ENCODE assay signal across 1 cellular context in the genomic region with DNA sequence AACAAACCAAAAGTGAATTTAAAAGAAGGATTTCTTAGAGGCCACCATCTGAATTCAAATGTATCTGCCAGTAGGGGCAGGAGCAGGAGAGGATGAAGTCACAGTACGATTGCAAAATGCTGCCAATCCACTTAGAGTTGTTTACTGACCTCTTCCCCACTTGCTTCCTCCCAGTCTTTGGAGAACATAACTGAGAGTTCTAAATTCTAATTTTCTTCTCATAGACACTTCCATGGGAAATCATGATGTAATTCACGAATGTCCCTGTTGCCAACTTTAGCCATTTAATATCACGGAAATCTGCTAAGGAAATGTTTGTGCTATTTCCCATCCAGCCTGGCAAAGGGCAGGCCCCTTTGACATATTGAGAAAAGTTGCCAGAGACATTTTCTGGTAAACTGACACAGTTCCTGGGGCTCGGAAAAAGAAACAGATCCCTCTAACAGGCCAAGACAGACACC.
TF ChIP-seq lines count a peak whose summit lies in the region.

No MANE protein-coding gene starts in this region.

TF ChIP-seq in HepG2, 621 proteins besides CTCF, POLR2A, EP300 and RAD21 (continues in another document):
- TF ChIP-seq, protein P1, sequence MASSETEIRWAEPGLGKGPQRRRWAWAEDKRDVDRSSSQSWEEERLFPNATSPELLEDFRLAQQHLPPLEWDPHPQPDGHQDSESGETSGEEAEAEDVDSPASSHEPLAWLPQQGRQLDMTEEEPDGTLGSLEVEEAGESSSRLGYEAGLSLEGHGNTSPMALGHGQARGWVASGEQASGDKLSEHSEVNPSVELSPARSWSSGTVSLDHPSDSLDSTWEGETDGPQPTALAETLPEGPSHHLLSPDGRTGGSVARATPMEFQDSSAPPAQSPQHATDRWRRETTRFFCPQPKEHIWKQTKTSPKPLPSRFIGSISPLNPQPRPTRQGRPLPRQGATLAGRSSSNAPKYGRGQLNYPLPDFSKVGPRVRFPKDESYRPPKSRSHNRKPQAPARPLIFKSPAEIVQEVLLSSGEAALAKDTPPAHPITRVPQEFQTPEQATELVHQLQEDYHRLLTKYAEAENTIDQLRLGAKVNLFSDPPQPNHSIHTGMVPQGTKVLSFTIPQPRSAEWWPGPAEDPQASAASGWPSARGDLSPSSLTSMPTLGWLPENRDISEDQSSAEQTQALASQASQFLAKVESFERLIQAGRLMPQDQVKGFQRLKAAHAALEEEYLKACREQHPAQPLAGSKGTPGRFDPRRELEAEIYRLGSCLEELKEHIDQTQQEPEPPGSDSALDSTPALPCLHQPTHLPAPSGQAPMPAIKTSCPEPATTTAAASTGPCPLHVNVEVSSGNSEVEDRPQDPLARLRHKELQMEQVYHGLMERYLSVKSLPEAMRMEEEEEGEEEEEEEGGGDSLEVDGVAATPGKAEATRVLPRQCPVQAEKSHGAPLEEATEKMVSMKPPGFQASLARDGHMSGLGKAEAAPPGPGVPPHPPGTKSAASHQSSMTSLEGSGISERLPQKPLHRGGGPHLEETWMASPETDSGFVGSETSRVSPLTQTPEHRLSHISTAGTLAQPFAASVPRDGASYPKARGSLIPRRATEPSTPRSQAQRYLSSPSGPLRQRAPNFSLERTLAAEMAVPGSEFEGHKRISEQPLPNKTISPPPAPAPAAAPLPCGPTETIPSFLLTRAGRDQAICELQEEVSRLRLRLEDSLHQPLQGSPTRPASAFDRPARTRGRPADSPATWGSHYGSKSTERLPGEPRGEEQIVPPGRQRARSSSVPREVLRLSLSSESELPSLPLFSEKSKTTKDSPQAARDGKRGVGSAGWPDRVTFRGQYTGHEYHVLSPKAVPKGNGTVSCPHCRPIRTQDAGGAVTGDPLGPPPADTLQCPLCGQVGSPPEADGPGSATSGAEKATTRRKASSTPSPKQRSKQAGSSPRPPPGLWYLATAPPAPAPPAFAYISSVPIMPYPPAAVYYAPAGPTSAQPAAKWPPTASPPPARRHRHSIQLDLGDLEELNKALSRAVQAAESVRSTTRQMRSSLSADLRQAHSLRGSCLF (CRISPR knock-in tag; IDR thresholded peaks at IDR 0.05; ENCODE audit: borderline replicate concordance), result no peak
- TF ChIP-seq IRF2 (CRISPR knock-in tag; IDR thresholded peaks at IDR 0.05) (peak; percentile 30; the same call in 1 of the 2 replicates), FOXK1 (CRISPR knock-in tag; IDR thresholded peaks at IDR 0.05; ENCODE audit: borderline replicate concordance, low read depth) (0 out of 2 replicates have a peak, but pooled peaks have one; percentile 33), FOXO1 (CRISPR knock-in tag; IDR thresholded peaks at IDR 0.05) (peak; percentile 62; the same call in 1 of the 2 replicates), ZNF766 (CRISPR knock-in tag; IDR thresholded peaks at IDR 0.05; ENCODE audit: borderline replicate concordance) (no peak), RXRB (CRISPR knock-in tag; IDR thresholded peaks at IDR 0.05; ENCODE audit: borderline replicate concordance) (peak; percentile 74), NFRKB (IDR thresholded peaks at IDR 0.05) (no peak), PPARG (CRISPR knock-in tag; conservative IDR thresholded peaks at IDR 0.05) (peak; percentile 97), ATAD3A (CRISPR knock-in tag; IDR thresholded peaks at IDR 0.05) (no peak), FOXA1 (IDR thresholded peaks at IDR 0.05) (no peak), FOXA1 (CRISPR knock-in tag; IDR thresholded peaks at IDR 0.05) (peak; percentile 39; the same call in 1 of the 2 replicates), CEBPB (IDR thresholded peaks at IDR 0.05; ENCODE audit: borderline replicate concordance, low read depth, low read length) (peak; percentile 84), CEBPG (CRISPR knock-in tag; IDR thresholded peaks at IDR 0.05) (peak; percentile 82), SMYD3 (CRISPR knock-in tag; IDR thresholded peaks at IDR 0.05) (no peak), SCMH1 (CRISPR knock-in tag; IDR thresholded peaks at IDR 0.05; ENCODE audit: borderline replicate concordance) (no peak), FOXA3 (CRISPR knock-in tag; IDR thresholded peaks at IDR 0.05) (peak; percentile 41; the same call in 1 of the 2 replicates), JUNB (CRISPR knock-in tag; IDR thresholded peaks at IDR 0.05; ENCODE audit: borderline replicate concordance) (no peak), HMG20A (CRISPR knock-in tag; IDR thresholded peaks at IDR 0.05; ENCODE audit: borderline replicate concordance) (0 out of 2 replicates have a peak, but pooled peaks have one; percentile 30), MIXL1 (CRISPR knock-in tag; IDR thresholded peaks at IDR 0.05) (0 out of 2 replicates have a peak, but pooled peaks have one; percentile 63), EZH2 (conservative IDR thresholded peaks at IDR 0.05; ENCODE audit: low read depth, low read length) (no peak), GATAD2A (CRISPR knock-in tag; IDR thresholded peaks at IDR 0.05) (peak; percentile 56), FOXP1 (IDR thresholded peaks at IDR 0.05) (no peak), FOXP1 (CRISPR knock-in tag; IDR thresholded peaks at IDR 0.05) (peak; percentile 50; the same call in 1 of the 2 replicates), HOXA9 (CRISPR knock-in tag; IDR thresholded peaks at IDR 0.05; ENCODE audit: borderline replicate concordance) (no peak)
- TF ChIP-seq, protein P2, sequence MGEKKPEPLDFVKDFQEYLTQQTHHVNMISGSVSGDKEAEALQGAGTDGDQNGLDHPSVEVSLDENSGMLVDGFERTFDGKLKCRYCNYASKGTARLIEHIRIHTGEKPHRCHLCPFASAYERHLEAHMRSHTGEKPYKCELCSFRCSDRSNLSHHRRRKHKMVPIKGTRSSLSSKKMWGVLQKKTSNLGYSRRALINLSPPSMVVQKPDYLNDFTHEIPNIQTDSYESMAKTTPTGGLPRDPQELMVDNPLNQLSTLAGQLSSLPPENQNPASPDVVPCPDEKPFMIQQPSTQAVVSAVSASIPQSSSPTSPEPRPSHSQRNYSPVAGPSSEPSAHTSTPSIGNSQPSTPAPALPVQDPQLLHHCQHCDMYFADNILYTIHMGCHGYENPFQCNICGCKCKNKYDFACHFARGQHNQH (CRISPR knock-in tag; IDR thresholded peaks at IDR 0.05), result no peak
- TF ChIP-seq, protein P3, sequence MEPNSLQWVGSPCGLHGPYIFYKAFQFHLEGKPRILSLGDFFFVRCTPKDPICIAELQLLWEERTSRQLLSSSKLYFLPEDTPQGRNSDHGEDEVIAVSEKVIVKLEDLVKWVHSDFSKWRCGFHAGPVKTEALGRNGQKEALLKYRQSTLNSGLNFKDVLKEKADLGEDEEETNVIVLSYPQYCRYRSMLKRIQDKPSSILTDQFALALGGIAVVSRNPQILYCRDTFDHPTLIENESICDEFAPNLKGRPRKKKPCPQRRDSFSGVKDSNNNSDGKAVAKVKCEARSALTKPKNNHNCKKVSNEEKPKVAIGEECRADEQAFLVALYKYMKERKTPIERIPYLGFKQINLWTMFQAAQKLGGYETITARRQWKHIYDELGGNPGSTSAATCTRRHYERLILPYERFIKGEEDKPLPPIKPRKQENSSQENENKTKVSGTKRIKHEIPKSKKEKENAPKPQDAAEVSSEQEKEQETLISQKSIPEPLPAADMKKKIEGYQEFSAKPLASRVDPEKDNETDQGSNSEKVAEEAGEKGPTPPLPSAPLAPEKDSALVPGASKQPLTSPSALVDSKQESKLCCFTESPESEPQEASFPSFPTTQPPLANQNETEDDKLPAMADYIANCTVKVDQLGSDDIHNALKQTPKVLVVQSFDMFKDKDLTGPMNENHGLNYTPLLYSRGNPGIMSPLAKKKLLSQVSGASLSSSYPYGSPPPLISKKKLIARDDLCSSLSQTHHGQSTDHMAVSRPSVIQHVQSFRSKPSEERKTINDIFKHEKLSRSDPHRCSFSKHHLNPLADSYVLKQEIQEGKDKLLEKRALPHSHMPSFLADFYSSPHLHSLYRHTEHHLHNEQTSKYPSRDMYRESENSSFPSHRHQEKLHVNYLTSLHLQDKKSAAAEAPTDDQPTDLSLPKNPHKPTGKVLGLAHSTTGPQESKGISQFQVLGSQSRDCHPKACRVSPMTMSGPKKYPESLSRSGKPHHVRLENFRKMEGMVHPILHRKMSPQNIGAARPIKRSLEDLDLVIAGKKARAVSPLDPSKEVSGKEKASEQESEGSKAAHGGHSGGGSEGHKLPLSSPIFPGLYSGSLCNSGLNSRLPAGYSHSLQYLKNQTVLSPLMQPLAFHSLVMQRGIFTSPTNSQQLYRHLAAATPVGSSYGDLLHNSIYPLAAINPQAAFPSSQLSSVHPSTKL (CRISPR knock-in tag; IDR thresholded peaks at IDR 0.05), result peak; percentile 48
- TF ChIP-seq, protein P4, sequence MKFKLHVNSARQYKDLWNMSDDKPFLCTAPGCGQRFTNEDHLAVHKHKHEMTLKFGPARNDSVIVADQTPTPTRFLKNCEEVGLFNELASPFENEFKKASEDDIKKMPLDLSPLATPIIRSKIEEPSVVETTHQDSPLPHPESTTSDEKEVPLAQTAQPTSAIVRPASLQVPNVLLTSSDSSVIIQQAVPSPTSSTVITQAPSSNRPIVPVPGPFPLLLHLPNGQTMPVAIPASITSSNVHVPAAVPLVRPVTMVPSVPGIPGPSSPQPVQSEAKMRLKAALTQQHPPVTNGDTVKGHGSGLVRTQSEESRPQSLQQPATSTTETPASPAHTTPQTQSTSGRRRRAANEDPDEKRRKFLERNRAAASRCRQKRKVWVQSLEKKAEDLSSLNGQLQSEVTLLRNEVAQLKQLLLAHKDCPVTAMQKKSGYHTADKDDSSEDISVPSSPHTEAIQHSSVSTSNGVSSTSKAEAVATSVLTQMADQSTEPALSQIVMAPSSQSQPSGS (CRISPR knock-in tag; IDR thresholded peaks at IDR 0.05), result peak; percentile 44; the same call in 1 of the 2 replicates
- TF ChIP-seq, protein P5, sequence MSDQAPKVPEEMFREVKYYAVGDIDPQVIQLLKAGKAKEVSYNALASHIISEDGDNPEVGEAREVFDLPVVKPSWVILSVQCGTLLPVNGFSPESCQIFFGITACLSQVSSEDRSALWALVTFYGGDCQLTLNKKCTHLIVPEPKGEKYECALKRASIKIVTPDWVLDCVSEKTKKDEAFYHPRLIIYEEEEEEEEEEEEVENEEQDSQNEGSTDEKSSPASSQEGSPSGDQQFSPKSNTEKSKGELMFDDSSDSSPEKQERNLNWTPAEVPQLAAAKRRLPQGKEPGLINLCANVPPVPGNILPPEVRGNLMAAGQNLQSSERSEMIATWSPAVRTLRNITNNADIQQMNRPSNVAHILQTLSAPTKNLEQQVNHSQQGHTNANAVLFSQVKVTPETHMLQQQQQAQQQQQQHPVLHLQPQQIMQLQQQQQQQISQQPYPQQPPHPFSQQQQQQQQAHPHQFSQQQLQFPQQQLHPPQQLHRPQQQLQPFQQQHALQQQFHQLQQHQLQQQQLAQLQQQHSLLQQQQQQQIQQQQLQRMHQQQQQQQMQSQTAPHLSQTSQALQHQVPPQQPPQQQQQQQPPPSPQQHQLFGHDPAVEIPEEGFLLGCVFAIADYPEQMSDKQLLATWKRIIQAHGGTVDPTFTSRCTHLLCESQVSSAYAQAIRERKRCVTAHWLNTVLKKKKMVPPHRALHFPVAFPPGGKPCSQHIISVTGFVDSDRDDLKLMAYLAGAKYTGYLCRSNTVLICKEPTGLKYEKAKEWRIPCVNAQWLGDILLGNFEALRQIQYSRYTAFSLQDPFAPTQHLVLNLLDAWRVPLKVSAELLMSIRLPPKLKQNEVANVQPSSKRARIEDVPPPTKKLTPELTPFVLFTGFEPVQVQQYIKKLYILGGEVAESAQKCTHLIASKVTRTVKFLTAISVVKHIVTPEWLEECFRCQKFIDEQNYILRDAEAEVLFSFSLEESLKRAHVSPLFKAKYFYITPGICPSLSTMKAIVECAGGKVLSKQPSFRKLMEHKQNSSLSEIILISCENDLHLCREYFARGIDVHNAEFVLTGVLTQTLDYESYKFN (CRISPR knock-in tag; conservative IDR thresholded peaks at IDR 0.05), result 0 out of 2 replicates have a peak, but pooled peaks have one; percentile 16
- TF ChIP-seq, protein P6, sequence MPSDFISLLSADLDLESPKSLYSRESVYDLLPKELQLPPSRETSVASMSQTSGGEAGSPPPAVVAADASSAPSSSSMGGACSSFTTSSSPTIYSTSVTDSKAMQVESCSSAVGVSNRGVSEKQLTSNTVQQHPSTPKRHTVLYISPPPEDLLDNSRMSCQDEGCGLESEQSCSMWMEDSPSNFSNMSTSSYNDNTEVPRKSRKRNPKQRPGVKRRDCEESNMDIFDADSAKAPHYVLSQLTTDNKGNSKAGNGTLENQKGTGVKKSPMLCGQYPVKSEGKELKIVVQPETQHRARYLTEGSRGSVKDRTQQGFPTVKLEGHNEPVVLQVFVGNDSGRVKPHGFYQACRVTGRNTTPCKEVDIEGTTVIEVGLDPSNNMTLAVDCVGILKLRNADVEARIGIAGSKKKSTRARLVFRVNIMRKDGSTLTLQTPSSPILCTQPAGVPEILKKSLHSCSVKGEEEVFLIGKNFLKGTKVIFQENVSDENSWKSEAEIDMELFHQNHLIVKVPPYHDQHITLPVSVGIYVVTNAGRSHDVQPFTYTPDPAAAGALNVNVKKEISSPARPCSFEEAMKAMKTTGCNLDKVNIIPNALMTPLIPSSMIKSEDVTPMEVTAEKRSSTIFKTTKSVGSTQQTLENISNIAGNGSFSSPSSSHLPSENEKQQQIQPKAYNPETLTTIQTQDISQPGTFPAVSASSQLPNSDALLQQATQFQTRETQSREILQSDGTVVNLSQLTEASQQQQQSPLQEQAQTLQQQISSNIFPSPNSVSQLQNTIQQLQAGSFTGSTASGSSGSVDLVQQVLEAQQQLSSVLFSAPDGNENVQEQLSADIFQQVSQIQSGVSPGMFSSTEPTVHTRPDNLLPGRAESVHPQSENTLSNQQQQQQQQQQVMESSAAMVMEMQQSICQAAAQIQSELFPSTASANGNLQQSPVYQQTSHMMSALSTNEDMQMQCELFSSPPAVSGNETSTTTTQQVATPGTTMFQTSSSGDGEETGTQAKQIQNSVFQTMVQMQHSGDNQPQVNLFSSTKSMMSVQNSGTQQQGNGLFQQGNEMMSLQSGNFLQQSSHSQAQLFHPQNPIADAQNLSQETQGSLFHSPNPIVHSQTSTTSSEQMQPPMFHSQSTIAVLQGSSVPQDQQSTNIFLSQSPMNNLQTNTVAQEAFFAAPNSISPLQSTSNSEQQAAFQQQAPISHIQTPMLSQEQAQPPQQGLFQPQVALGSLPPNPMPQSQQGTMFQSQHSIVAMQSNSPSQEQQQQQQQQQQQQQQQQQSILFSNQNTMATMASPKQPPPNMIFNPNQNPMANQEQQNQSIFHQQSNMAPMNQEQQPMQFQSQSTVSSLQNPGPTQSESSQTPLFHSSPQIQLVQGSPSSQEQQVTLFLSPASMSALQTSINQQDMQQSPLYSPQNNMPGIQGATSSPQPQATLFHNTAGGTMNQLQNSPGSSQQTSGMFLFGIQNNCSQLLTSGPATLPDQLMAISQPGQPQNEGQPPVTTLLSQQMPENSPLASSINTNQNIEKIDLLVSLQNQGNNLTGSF (CRISPR knock-in tag; IDR thresholded peaks at IDR 0.05), result no peak
